9 cellular contexts compared by ENCODE assay signal in the genomic region with DNA sequence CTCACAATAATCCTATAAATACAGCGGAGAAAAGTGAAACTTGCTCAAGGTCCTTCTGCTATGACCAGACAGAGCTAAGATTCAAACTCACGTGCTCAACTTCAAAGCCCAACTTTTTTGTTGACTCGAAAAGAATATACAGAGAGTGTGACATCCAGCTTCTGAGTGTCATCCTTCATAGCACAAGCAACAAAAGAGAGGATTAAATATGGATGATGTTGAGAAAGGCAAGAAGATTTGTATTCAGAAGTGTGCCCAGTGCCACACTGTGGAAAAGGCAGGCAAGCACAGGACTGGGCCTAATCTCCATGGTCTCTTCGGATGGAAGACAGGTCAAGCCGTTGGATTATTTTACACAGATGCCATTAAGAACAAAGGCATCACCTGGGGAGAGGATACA. TPM values are rescaled to one million over a fixed set of nuclear protein-coding genes. Genes with fewer than 3 reads are reported as not detected.
DNase-seq lines count a peak whose midpoint lies in the region; ATAC-seq and TF ChIP-seq lines count a peak whose summit lies in the region.
"Had no signal": no experiment of that assay in that cellular context is flagged by ENCODE, and none has a peak within 500 bp of the region (broad histone marks: within the 10 kb centered on the region; RNA-seq: fewer than 3 reads in every experiment).

No MANE protein-coding gene starts in this region.

- peaks cover 3% of the 10 kb centered on the region for H4K20me1 ChIP-seq in hepatocyte (ENCODE audit: insufficient read depth, poor library complexity, severe bottlenecking)

- POLR2A ChIA-PET in Panc1 (lab: Charles Lee), result no interaction called here
- POLR2A ChIA-PET in CD8-positive, alpha-beta memory T cell (lab: Charles Lee), result no interaction called here

- BruUV-seq in Panc1 (replicated peaks; lab: Mats Ljungman, UMichigan), result no TSS peak

- peaks cover 14 to 27% (median 18%) of the 10 kb centered on the region in 3 donors for H3K4me1 Mint-ChIP-seq in CD8-positive, alpha-beta memory T cell

- H3K36me3 ChIP-seq in Panc1 (ENCODE audit: control insufficient read depth, insufficient read depth, low read length) (peaks cover 4% of the 10 kb centered on the region), hepatocyte (replicated peaks; ENCODE audit: insufficient read depth, low read depth) (no peaks in the 10 kb centered on the region)
- no peaks in the 10 kb centered on the region for H3K36me3 ChIP-seq in CD8-positive, alpha-beta memory T cell (ENCODE audit: insufficient read depth, low read length)

- ATAC-seq in Panc1, result no peak
- ATAC-seq in HG02885 (IDR thresholded peaks at IDR 0.05; ENCODE audit: poor library complexity, unreplicated experiment), result no peak
- no peak for ATAC-seq in GM21737 (IDR thresholded peaks at IDR 0.05; ENCODE audit: unreplicated experiment)

- in situ Hi-C loops in Panc1 (cut with HindIII; ENCODE audit: low pct_unique_long_range_greater_than_20kb, low sequenced_read_pairs), result no loop called here

- H3K27ac ChIP-seq in 22Rv1, result peak overlapping the region; percentile 67
- peak overlapping the region; percentile 97 for H3K27ac ChIP-seq in Panc1 (ENCODE audit: low read length)
- peak overlapping the region; percentile 69 for H3K27ac ChIP-seq in hepatocyte
- H3K27ac ChIP-seq in CD8-positive, alpha-beta memory T cell (ENCODE audit: low read depth, low read length), result no peak overlapping the region

- TF ChIP-seq CTCF in 22Rv1 (IDR thresholded peaks at IDR 0.05) (peak; percentile 69), GM12874 (IDR thresholded peaks at IDR 0.05; ENCODE audit: insufficient read depth, low read depth, low read length) (0 out of 2 replicates have a peak, but pooled peaks have one; percentile 8), Panc1 (IDR thresholded peaks at IDR 0.05) (peak; percentile 77), hepatocyte (IDR thresholded peaks at IDR 0.05; ENCODE audit: poor library complexity) (peak; percentile 24)

- peaks cover 0 to 7% (median 0%) of the 10 kb centered on the region in 3 donors for H3K36me3 Mint-ChIP-seq in CD8-positive, alpha-beta memory T cell

- H3K27me3 Mint-ChIP-seq in CD8-positive, alpha-beta memory T cell, result no peaks in the 10 kb centered on the region

- intact Hi-C loops in Panc1 (cut with micrococcal nuclease; ENCODE audit: unreplicated experiment), result loop anchor here (2.0 to 5.0 kb wide), 2 partner anchors 129 to 149 kb away; no protein-coding TSS in a partner anchor

- no peaks in the 10 kb centered on the region for H3K9me2 ChIP-seq in hepatocyte (replicated peaks; ENCODE audit: insufficient read depth)

- CTCF ChIA-PET in Panc1 (lab: Charles Lee), result interaction anchor here (0.9 to 1.0 kb wide), 2 partner anchors 146 to 149 kb away, joined by 3 read pairs; no protein-coding TSS in a partner anchor
- CTCF ChIA-PET in CD8-positive, alpha-beta memory T cell (lab: Charles Lee), result interaction anchor here (0.7 to 4.4 kb wide), 8 partner anchors 9 to 116 kb away, joined by 3 to 43 read pairs (median 18); no protein-coding TSS in a partner anchor

- 63% methylated on average over 5 of the region's 5 CpGs for WGBS in hepatocyte (ENCODE audit: low lambda C conversion rate, missing lambda C conversion rate)

- DNase-seq in Panc1 (ENCODE audit: low read depth, low spot score) (no peak), hepatocyte (ENCODE audit: low spot score) (peak; percentile 6), kidney glomerular epithelial cell (lab: John Stamatoyannopoulos, UW) (no peak)
- no peak for DNase-seq in CD8-positive, alpha-beta memory T cell

- peak overlapping the region; percentile 34 for H3K4me2 ChIP-seq in hepatocyte

- peak overlapping the region in 1 of 7 donors; percentile 10 for H3K4me3 Mint-ChIP-seq in CD8-positive, alpha-beta memory T cell

- H3K4me1 ChIP-seq in Panc1 (ENCODE audit: control insufficient read depth, insufficient read depth, low read length), result peaks cover 18% of the 10 kb centered on the region
- H3K4me1 ChIP-seq in hepatocyte (ENCODE audit: insufficient read depth), result peaks cover 14% of the 10 kb centered on the region
- peaks cover 14% of the 10 kb centered on the region for H3K4me1 ChIP-seq in CD8-positive, alpha-beta memory T cell (ENCODE audit: insufficient read depth, low read length)

- no peaks in the 10 kb centered on the region for H3K9me3 ChIP-seq in Panc1 (ENCODE audit: control insufficient read depth, insufficient read depth, low read depth, low read length)
- no peaks in the 10 kb centered on the region for H3K9me3 ChIP-seq in hepatocyte (ENCODE audit: low read depth)
- H3K9me3 ChIP-seq in CD8-positive, alpha-beta memory T cell (ENCODE audit: low read length), result no peaks in the 10 kb centered on the region

- peak overlapping the region in 1 of 8 donors; percentile 56 for H3K27ac Mint-ChIP-seq in CD8-positive, alpha-beta memory T cell

- H3K4me3 ChIP-seq in Panc1 (ENCODE audit: low read depth in 2 of 2, low read length in 2 of 2), result peak overlapping the region; percentile 13 to 43; a peak in 3 of 4 replicates
- no peak overlapping the region for H3K4me3 ChIP-seq in hepatocyte
- no peak overlapping the region for H3K4me3 ChIP-seq in CD8-positive, alpha-beta memory T cell (ENCODE audit: low read length)
- H3K4me3 ChIP-seq: dorsolateral prefrontal cortex had no signal

- H3K27me3 ChIP-seq in Panc1 (ENCODE audit: control insufficient read depth, insufficient read depth, low read length) (no peaks in the 10 kb centered on the region), hepatocyte (no peaks in the 10 kb centered on the region)
- H3K27me3 ChIP-seq in CD8-positive, alpha-beta memory T cell (ENCODE audit: insufficient read depth, low read length, poor library complexity, severe bottlenecking), result no peaks in the 10 kb centered on the region
- H3K27me3 ChIP-seq: dorsolateral prefrontal cortex had no signal

- no peaks in the 10 kb centered on the region for H3K9me3 Mint-ChIP-seq in CD8-positive, alpha-beta memory T cell

- H3K79me2 ChIP-seq in hepatocyte, result peaks cover 24% of the 10 kb centered on the region

- no peak overlapping the region for H2AFZ ChIP-seq in hepatocyte

RNA-seq across cellular contexts. Expression of gene FAM3C, which starts 2.1 kb away (rescaled TPM):
- total RNA-seq in Panc1 (2021; ENCODE audit: unreplicated experiment) (55.4 TPM), hepatocyte (113 and 119 TPM in 2 replicates)
- 56.3 TPM for polyA plus RNA-seq in Panc1 (2012; ENCODE audit: insufficient read length)
- polyA plus RNA-seq in hepatocyte, result 120 and 127 TPM in 2 replicates
- total RNA-seq in CD8-positive, alpha-beta memory T cell, result 10 to 100 TPM; 47.3 to 51.2 TPM
- 27.5 TPM for polyA plus RNA-seq in CD8-positive, alpha-beta memory T cell

Comparison
In these comparisons a context has a peak if more than half of its experiments do, and no peak if none do; other contexts are left out.
1. CTCF ChIP-seq: peak in every context shown above with its lines; median percentile 77 in Panc1; 69 in 22Rv1; 24 in hepatocyte; 8 in GM12874.
2. H3K4me3 ChIP-seq: peak in Panc1 (2 of 2); none in hepatocyte (single experiment) and CD8-positive, alpha-beta memory T cell (single experiment).